In genomic region chr12:77060136-77060882, GRCh38 we compare ENCODE assay signal across 11 cellular contexts. TPM values are rescaled to one million over a fixed set of nuclear protein-coding genes. Genes with fewer than 3 reads are reported as not detected.
DNase-seq lines count a peak whose midpoint lies in the region; ATAC-seq, FAIRE-seq and TF ChIP-seq lines count a peak whose summit lies in the region.
"Had no signal": no experiment of that assay in that cellular context is flagged by ENCODE, and none has a peak within 500 bp of the region (broad histone marks: within the 10 kb centered on the region; RNA-seq: fewer than 3 reads in every experiment).

No MANE protein-coding gene starts in this region.

- POLR2A ChIA-PET in K562 (lab: Yijun Ruan, JAX), result interaction anchor here (2.0 kb wide), 1 partner anchor 11 kb away, joined by 8 read pairs; no protein-coding TSS in a partner anchor

- BruUV-seq in K562 (replicated peaks; lab: Mats Ljungman, UMichigan), result no TSS peak

- H4K20me1 ChIP-seq in K562 (replicated peaks; ENCODE audit: control insufficient read depth, insufficient read depth, low read length), result no peaks in the 10 kb centered on the region

- DNase-seq in K562 (ENCODE audit: extremely low read depth in 1 of 4, low spot score in 3 of 4), result no peak
- DNase-seq in NCI-H748 (lab: John Stamatoyannopoulos, UW; ENCODE audit: unreplicated experiment), result no peak
- no peak for DNase-seq in small intestine
- DNase-seq in activated naive CD4-positive, alpha-beta T cell treated with Interleukin-2 at 50 U/mL for 16 hours, result no peak
- DNase-seq in NCI-H1092 treated with DMSO at 0.1 percent for 48 hours (lab: John Stamatoyannopoulos, UW), result no peak
- DNase-seq: NCI-H526 treated with DMSO at 0.1 percent for 48 hours, occipital lobe had no signal

- no peak overlapping the region for H3K4me3 ChIP-seq in K562
- no peak overlapping the region for H3K4me3 ChIP-seq in small intestine (ENCODE audit: low read depth in 1 of 2, low read length in 2 of 2)
- H3K4me3 ChIP-seq: esophagus muscularis mucosa had no signal

- H3K4me2 ChIP-seq in K562 (ENCODE audit: insufficient read depth, low read length), result no peak overlapping the region

- H3K9me1 ChIP-seq in K562 (ENCODE audit: control insufficient read depth, insufficient read depth, low read length), result no peaks in the 10 kb centered on the region

- CTCF ChIA-PET in K562 (lab: Yijun Ruan, JAX; ENCODE audit: low intra/inter-chr PET ratio), result no interaction called here

- H3K36me3 ChIP-seq in K562 (ENCODE audit: control insufficient read depth, insufficient read depth, low read length), result peaks cover 69% of the 10 kb centered on the region
- no peaks in the 10 kb centered on the region for H3K36me3 ChIP-seq in small intestine (ENCODE audit: control insufficient read depth in 2 of 2, insufficient read depth in 2 of 2, low read length in 2 of 2)
- H3K36me3 ChIP-seq: esophagus muscularis mucosa had no signal

- TF ChIP-seq RAD21 in K562 (CRISPR knock-in tag; conservative IDR thresholded peaks at IDR 0.05 in 1 of 2, IDR thresholded peaks at IDR 0.05 in 1 of 2), result no peak

- no peak for TF ChIP-seq POLR2A in K562 (conservative IDR thresholded peaks at IDR 0.05)

- H3K27ac ChIP-seq in K562 (ENCODE audit: extremely low read depth, low read depth, low read length) (no peak overlapping the region), small intestine (ENCODE audit: low read depth in 1 of 2, low read length in 1 of 2) (no peak overlapping the region)
- H3K27ac ChIP-seq: esophagus muscularis mucosa had no signal

- H3K79me2 ChIP-seq in K562 (ENCODE audit: control insufficient read depth, insufficient read depth, low read length), result peaks cover 18% of the 10 kb centered on the region; the same call in 2 of the 3 replicates

- in situ Hi-C loops in K562 (cut with MboI), result no loop called here

- FAIRE-seq in K562 (lab: Jason Lieb, UNC) (no peak), small intestine (lab: Jason Lieb, UNC) (no peak)

- peak; percentile 81 for ATAC-seq in GM18498 (IDR thresholded peaks at IDR 0.05; ENCODE audit: unreplicated experiment)
- ATAC-seq in GM21526 (IDR thresholded peaks at IDR 0.05; ENCODE audit: low FRiP score, unreplicated experiment), result peak; percentile 73
- ATAC-seq in HG03439 (IDR thresholded peaks at IDR 0.05; ENCODE audit: unreplicated experiment), result peak; percentile 69
- no peak for ATAC-seq in K562

- no peak for TF ChIP-seq CTCF in K562 (IDR thresholded peaks at IDR 0.05 in 2 of 3, conservative IDR thresholded peaks at IDR 0.05 in 1 of 3; ENCODE audit: insufficient read depth in 2 of 3, low read depth in 1 of 3, low read length in 3 of 3)

- H3K9me3 ChIP-seq in K562 (replicated peaks; ENCODE audit: control insufficient read depth, insufficient read depth, low read depth, low read length), result no peaks in the 10 kb centered on the region
- H3K9me3 ChIP-seq in small intestine (ENCODE audit: control insufficient read depth, low read depth), result no peaks in the 10 kb centered on the region
- H3K9me3 ChIP-seq: esophagus muscularis mucosa had no signal

- 65% methylated on average over 3 of the region's 3 CpGs for WGBS in K562 (ENCODE audit: insufficient coverage, low coverage, missing lambda C conversion rate)
- WGBS in small intestine, 3 donors, result 78 to 83% (median 78%) methylated on average over 3 of the region's 3 CpGs

- no peak overlapping the region for H3K9ac ChIP-seq in K562 (ENCODE audit: insufficient read depth in 1 of 2, low read depth in 2 of 2, low read length in 2 of 2)

- H2AFZ ChIP-seq in K562 (ENCODE audit: low read depth, low read length), result no peak overlapping the region

- H3K4me1 ChIP-seq in K562 (replicated peaks in 1 of 2; ENCODE audit: control insufficient read depth in 2 of 2, insufficient read depth in 2 of 2, low read length in 2 of 2), result peaks cover 5% of the 10 kb centered on the region in 2 experiments; a peak in 4 of 5 replicates
- no peaks in the 10 kb centered on the region for H3K4me1 ChIP-seq in small intestine (ENCODE audit: control insufficient read depth in 2 of 2, insufficient read depth in 1 of 2, low read depth in 1 of 2, low read length in 1 of 2)

- intact Hi-C loops in K562 (cut with micrococcal nuclease), result no loop called here

- H3K27me3 ChIP-seq in K562 (ENCODE audit: control insufficient read depth in 2 of 2, insufficient read depth in 2 of 2, low read length in 2 of 2) (no peaks in the 10 kb centered on the region), small intestine (ENCODE audit: control insufficient read depth in 2 of 2, insufficient read depth in 2 of 2, low read length in 2 of 2) (no peaks in the 10 kb centered on the region)

- no peak for TF ChIP-seq EP300 in K562 (IDR thresholded peaks at IDR 0.05; ENCODE audit: low read length)

TF ChIP-seq in K562, 482 proteins besides CTCF, POLR2A, EP300 and RAD21:
- TF ChIP-seq NFIX (CRISPR knock-in tag; IDR thresholded peaks at IDR 0.05; ENCODE audit: low read depth) (no peak), SPI1 (IDR thresholded peaks at IDR 0.05; ENCODE audit: borderline replicate concordance, low read depth, low read length) (peak; percentile 82)

RNA-seq across cellular contexts. Expression of gene E2F7, which starts 5.1 kb away (rescaled TPM):
- total RNA-seq in K562 (2011; cell fraction: chromatin; rRNA removed; ENCODE audit: low replicate concordance), result 20.8 and 46.3 TPM in 2 replicates
- total RNA-seq in K562 (2011; cell fraction: nucleolus; rRNA removed), result 6.0 and 10.8 TPM in 2 replicates
- 16.0 and 16.2 TPM in 2 replicates for total RNA-seq in K562 (2011; cell fraction: nucleoplasm; rRNA removed)
- total RNA-seq in K562 (2014; rRNA removed) (4.5 and 7.0 TPM in 2 replicates), K562 (2014; rRNA removed; fragmentation: Illumina TruSeq; extraction: Trizol) (9.4 and 10.5 TPM in 2 replicates), K562 (2015; rRNA removed; fragmentation: Illumina TruSeq; extraction: Trizol) (8.8 and 9.0 TPM in 2 replicates), K562 (2021) (13.0 and 13.5 TPM in 2 replicates)
- polyA plus RNA-seq in K562 (2011; rRNA removed) (6.8 and 8.1 TPM in 2 replicates), K562 (2014; fragmentation: Illumina TruSeq; extraction: Trizol) (12.8 and 13.6 TPM in 2 replicates), K562 (2014; fragmentation: Nextera tagmentation; extraction: Ambion mirVana) (1 to 10 TPM; 3.4 to 3.5 TPM), K562 (2014; rRNA removed) (7.3 and 9.9 TPM in 2 replicates), small intestine (1 to 10 TPM in 1 of 3 donors, under 1 TPM in 1, not detected in 1; 0.67 to 1.4 TPM)
- polyA plus RNA-seq in K562 (2011; cell fraction: cytosol; rRNA removed), result 4.7 and 5.2 TPM in 2 replicates
- polyA plus RNA-seq in K562 (2011; cell fraction: nucleus; rRNA removed), result 10.9 and 13.7 TPM in 2 replicates
- 6.1 and 6.9 TPM in 2 replicates for polyA plus RNA-seq in K562 (2012)
- polyA minus RNA-seq in K562 (2011; rRNA and poly(A)+ RNA removed), result 10.0 TPM in 2 replicates
- 7.6 and 8.6 TPM in 2 replicates for polyA minus RNA-seq in K562 (2011; cell fraction: cytosol; rRNA and poly(A)+ RNA removed)
- polyA minus RNA-seq in K562 (2011; cell fraction: nucleus; rRNA and poly(A)+ RNA removed), result 15.6 and 22.0 TPM in 2 replicates
- total RNA-seq: esophagus muscularis mucosa had no signal
